8 cellular contexts compared by ENCODE assay signal in genomic region chr11:117876341-117877119, GRCh38. TPM values are rescaled to one million over a fixed set of nuclear protein-coding genes. Genes with fewer than 3 reads are reported as not detected.
DNase-seq lines count a peak whose midpoint lies in the region; ATAC-seq and TF ChIP-seq lines count a peak whose summit lies in the region.

Gene FXYD6 (minus strand): TSS chr11:117876658. CDS start chr11:117842776, 33,882 bp downstream.

- peak within 1 kb of the TSS; percentile 33 for H3K27ac ChIP-seq in hepatocyte
- H3K27ac ChIP-seq in psoas muscle, result peak within 1 kb of the TSS; percentile 55

- peak within 1 kb of the TSS; percentile 72 for H3K4me3 ChIP-seq in adipocyte (ENCODE audit: low read length)
- peak within 1 kb of the TSS; percentile 28 for H3K4me3 ChIP-seq in hepatocyte
- peak within 1 kb of the TSS; percentile 68 for H3K4me3 ChIP-seq in psoas muscle

- intact Hi-C loops in psoas muscle (cut with DNase I), result no loop called here

- H3K4me1 ChIP-seq in adipocyte (ENCODE audit: control insufficient read depth, insufficient read depth, low read length) (peaks cover 6% of the 10 kb centered on the region), hepatocyte (ENCODE audit: insufficient read depth) (peaks cover 15% of the 10 kb centered on the region), psoas muscle (no peaks in the 10 kb centered on the region)

- no peaks in the 10 kb centered on the region for H4K20me1 ChIP-seq in hepatocyte (ENCODE audit: insufficient read depth, poor library complexity, severe bottlenecking)

- peak within 1 kb of the TSS; percentile 71 for H2AFZ ChIP-seq in hepatocyte

- WGBS in hepatocyte (ENCODE audit: low lambda C conversion rate, missing lambda C conversion rate), result 2% methylated on average over 42 of the region's 63 CpGs
- 0 to 1% (median 0%) methylated on average over 40 to 63 of the region's 63 CpGs for WGBS in psoas muscle, 3 donors

- peak within 1 kb of the TSS; percentile 84 for H3K4me2 ChIP-seq in hepatocyte

- H3K9me3 ChIP-seq in adipocyte (ENCODE audit: control insufficient read depth, low read length), result peaks cover under 1% of the 10 kb centered on the region
- H3K9me3 ChIP-seq in hepatocyte (ENCODE audit: low read depth), result no peaks in the 10 kb centered on the region
- no peaks in the 10 kb centered on the region for H3K9me3 ChIP-seq in psoas muscle

- no peaks in the 10 kb centered on the region for H3K36me3 ChIP-seq in adipocyte (ENCODE audit: control insufficient read depth, insufficient read depth, low read length, severe bottlenecking)
- H3K36me3 ChIP-seq in hepatocyte (replicated peaks; ENCODE audit: insufficient read depth, low read depth), result no peaks in the 10 kb centered on the region
- no peaks in the 10 kb centered on the region for H3K36me3 ChIP-seq in psoas muscle (ENCODE audit: insufficient read depth in 1 of 2, low read depth in 1 of 2)

- ATAC-seq in psoas muscle, result peak; percentile 24 to 66 (median 36)
- no peak for ATAC-seq in HG02870 (IDR thresholded peaks at IDR 0.05; ENCODE audit: unreplicated experiment)
- ATAC-seq in GM19351 (IDR thresholded peaks at IDR 0.05; ENCODE audit: unreplicated experiment), result no peak

- no peaks in the 10 kb centered on the region for H3K9me2 ChIP-seq in hepatocyte (replicated peaks; ENCODE audit: insufficient read depth)

- no peaks in the 10 kb centered on the region for H3K79me2 ChIP-seq in hepatocyte

- TF ChIP-seq CTCF in hepatocyte (IDR thresholded peaks at IDR 0.05; ENCODE audit: poor library complexity) (no peak), psoas muscle (IDR thresholded peaks at IDR 0.05) (no peak)

- peak; percentile 26 for DNase-seq in COLO668 (lab: John Stamatoyannopoulos, UW; ENCODE audit: unreplicated experiment)
- DNase-seq in NCI-H1930 (lab: John Stamatoyannopoulos, UW), result peak; percentile 17 to 52
- peak; percentile 40 for DNase-seq in adipocyte (ENCODE audit: low read depth)
- DNase-seq in hepatocyte (ENCODE audit: low spot score), result peak; percentile 82
- DNase-seq in psoas muscle, result peak in 1 of 2 donors; percentile 52
- no peak for DNase-seq in NCI-H1048 (lab: John Stamatoyannopoulos, UW)

- H3K27me3 ChIP-seq in adipocyte (replicated peaks; ENCODE audit: control insufficient read depth, insufficient read depth, low read length), result peaks cover 80% of the 10 kb centered on the region
- peaks cover 48% of the 10 kb centered on the region for H3K27me3 ChIP-seq in hepatocyte
- peaks cover 0 to 82% (median 27%) of the 10 kb centered on the region in 3 donors for H3K27me3 ChIP-seq in psoas muscle (ENCODE audit: insufficient read depth in 3 of 3, low read length in 2 of 3)

- H3K9ac ChIP-seq in adipocyte (ENCODE audit: low read length), result no peak within 1 kb of the TSS

RNA-seq across cellular contexts. Expression of gene FXYD6, which starts in this region (rescaled TPM):
- total RNA-seq in hepatocyte, result 19.5 and 28.3 TPM in 2 replicates
- 56.9 and 68.2 TPM in 2 replicates for polyA plus RNA-seq in hepatocyte
- 10 to 100 TPM; 10.8 to 27.9 (median 11.5) TPM for total RNA-seq in psoas muscle
- 10 to 100 TPM; 14.0 to 17.5 (median 14.8) TPM for polyA plus RNA-seq in psoas muscle

Comparison
In these comparisons a context has a peak if more than half of its experiments do, and no peak if none do; other contexts are left out.
1. ATAC-seq: peak in psoas muscle (4 of 4); none in HG02870 (single experiment) and GM19351 (single experiment).
2. Peak in every context shown above with its lines, with median percentiles within 50 percentile points of each other: H3K4me3 ChIP-seq.